Comparison of ENCODE assay signal across 8 cellular contexts in the genomic region with DNA sequence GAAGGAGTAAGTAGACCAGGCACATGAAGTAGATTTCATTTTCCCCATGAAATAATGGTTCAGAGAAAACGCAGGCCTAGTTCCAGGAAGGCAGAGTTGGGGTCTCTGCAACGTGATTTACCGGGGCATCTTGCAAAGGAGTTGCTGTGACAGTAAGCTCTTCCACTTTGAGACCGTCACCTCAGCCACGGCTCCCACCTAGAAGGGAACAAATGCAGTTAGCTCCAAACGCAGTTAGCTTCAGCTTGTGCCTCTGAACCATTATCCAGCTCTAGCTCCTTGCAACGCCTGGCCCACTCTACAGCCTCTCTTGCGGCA. TPM values are rescaled to one million over a fixed set of nuclear protein-coding genes. Genes with fewer than 3 reads are reported as not detected.
DNase-seq lines count a peak whose midpoint lies in the region; ATAC-seq, FAIRE-seq and TF ChIP-seq lines count a peak whose summit lies in the region.

No MANE protein-coding gene starts in this region.

- no peaks in the 10 kb centered on the region for H3K27me3 Mint-ChIP-seq in activated CD4-positive, alpha-beta T cell treated with anti-CD3 and anti-CD28 coated beads for 36 hours
- no peaks in the 10 kb centered on the region for H3K27me3 Mint-ChIP-seq in astrocyte (ENCODE audit: low read depth, unreplicated experiment)

- 49% methylated on average over 7 of the region's 8 CpGs for WGBS in right lobe of liver (ENCODE audit: insufficient coverage, low coverage, low lambda C conversion rate, missing lambda C conversion rate)
- under 1% methylated on average over 8 of the region's 8 CpGs for WGBS in thymus

- TF ChIP-seq CTCF in astrocyte (IDR thresholded peaks at IDR 0.05; ENCODE audit: insufficient read depth, low read depth, low read length) = no peak
- TF ChIP-seq CTCF in right lobe of liver (IDR thresholded peaks at IDR 0.05) = no peak

- H3K36me3 ChIP-seq in astrocyte (ENCODE audit: insufficient read depth, low read length) (peaks cover 31% of the 10 kb centered on the region), right lobe of liver (peaks cover 0 to 17% (median 1%) of the 10 kb centered on the region in 4 donors), thymus (ENCODE audit: control insufficient read depth, insufficient read depth) (peaks cover 32% of the 10 kb centered on the region)

- H3K36me3 Mint-ChIP-seq in activated CD4-positive, alpha-beta T cell treated with anti-CD3 and anti-CD28 coated beads for 36 hours (ENCODE audit: low read depth) = peaks cover 53% of the 10 kb centered on the region
- H3K36me3 Mint-ChIP-seq in astrocyte (ENCODE audit: low read depth, unreplicated experiment) = peaks cover 29% of the 10 kb centered on the region

- peak overlapping the region; percentile 93 for H3K4me3 ChIP-seq in astrocyte (ENCODE audit: insufficient read depth, low read depth, low read length)
- H3K4me3 ChIP-seq in right lobe of liver = peak overlapping the region; percentile 29 to 60 (median 54)
- peak overlapping the region; percentile 57 for H3K4me3 ChIP-seq in thymus (ENCODE audit: low read length)

- H3K27me3 ChIP-seq in astrocyte (ENCODE audit: insufficient read depth, low read length) (no peaks in the 10 kb centered on the region), right lobe of liver (no peaks in the 10 kb centered on the region), thymus (ENCODE audit: control insufficient read depth, insufficient read depth) (no peaks in the 10 kb centered on the region)

- peaks cover 37% of the 10 kb centered on the region for H4K20me1 ChIP-seq in astrocyte (ENCODE audit: insufficient read depth, low read length)

- POLR2A ChIA-PET in activated CD4-positive, alpha-beta T cell treated with anti-CD3 and anti-CD28 coated beads for 36 hours (lab: Charles Lee) = interaction anchor here (0.6 to 1.1 kb wide), 5 partner anchors 11 to 124 kb away, joined by 5 to 12 read pairs (median 8); a partner anchor contains a TSS

- CTCF ChIA-PET in activated CD4-positive, alpha-beta T cell treated with anti-CD3 and anti-CD28 coated beads for 36 hours (lab: Charles Lee) = interaction anchor here (0.6 to 2.1 kb wide), 5 partner anchors 8 to 150 kb away, joined by 3 to 8 read pairs (median 6); no protein-coding TSS in a partner anchor

- H3K27ac ChIP-seq in astrocyte (ENCODE audit: low read depth, low read length) (peak overlapping the region; percentile 95), right lobe of liver (peak overlapping the region; percentile 66 to 91 (median 85)), thymus (ENCODE audit: low read depth) (peak overlapping the region; percentile 90)

- H3K4me3 Mint-ChIP-seq in activated CD4-positive, alpha-beta T cell treated with anti-CD3 and anti-CD28 coated beads for 36 hours = peak overlapping the region; percentile 99
- H3K4me3 Mint-ChIP-seq in astrocyte (ENCODE audit: unreplicated experiment) = peak overlapping the region; percentile 94

- no peaks in the 10 kb centered on the region for H3K9me3 Mint-ChIP-seq in activated CD4-positive, alpha-beta T cell treated with anti-CD3 and anti-CD28 coated beads for 36 hours (ENCODE audit: low read depth)
- H3K9me3 Mint-ChIP-seq in astrocyte (ENCODE audit: unreplicated experiment) = no peaks in the 10 kb centered on the region

- TF ChIP-seq POLR2A in right lobe of liver (IDR thresholded peaks at IDR 0.05) = no peak

- H2AFZ ChIP-seq in astrocyte (ENCODE audit: low read depth, low read length) = peak overlapping the region; percentile 88

- H3K9ac ChIP-seq in astrocyte (ENCODE audit: low read length) = peak overlapping the region; percentile 93

- DNase-seq in activated CD4-positive, alpha-beta T cell treated with anti-CD3 and anti-CD28 coated beads for 36 hours = no peak
- no peak for DNase-seq in activated CD4-positive, alpha-beta T cell treated with anti-CD3 and anti-CD28 coated beads, Interleukin-2, amount 50 U/mL, for 48 hours
- DNase-seq in astrocyte (ENCODE audit: low read depth) (no peak), right lobe of liver (no peak), epidermal melanocyte (ENCODE audit: insufficient read length, low spot score) (no peak)
- DNase-seq in stimulated activated CD4-positive, alpha-beta T cell treated with anti-CD3 and anti-CD28 coated beads, Interleukin-15, amount 100 ng/mL, for 24 hours = no peak

- no peak for FAIRE-seq in astrocyte (lab: Jason Lieb, UNC)

- peaks cover 57% of the 10 kb centered on the region for H3K4me1 Mint-ChIP-seq in activated CD4-positive, alpha-beta T cell treated with anti-CD3 and anti-CD28 coated beads for 36 hours
- H3K4me1 Mint-ChIP-seq in astrocyte (ENCODE audit: low read depth, unreplicated experiment) = peaks cover 36% of the 10 kb centered on the region

- no peak for ATAC-seq in activated CD4-positive, alpha-beta T cell treated with anti-CD3 and anti-CD28 coated beads for 36 hours
- ATAC-seq in right lobe of liver = peak in 1 of 4 donors; percentile 21
- ATAC-seq in GM18867 (IDR thresholded peaks at IDR 0.05; ENCODE audit: unreplicated experiment) = no peak

- peak overlapping the region; percentile 91 for H3K4me2 ChIP-seq in astrocyte (ENCODE audit: low read length)

- H3K4me1 ChIP-seq in astrocyte (ENCODE audit: insufficient read depth, low read length) (peaks cover 33% of the 10 kb centered on the region), right lobe of liver (peaks cover 0 to 7% (median 0%) of the 10 kb centered on the region in 4 donors), thymus (ENCODE audit: control insufficient read depth, insufficient read depth, low read length) (peaks cover 20% of the 10 kb centered on the region)

- intact Hi-C loops in activated CD4-positive, alpha-beta T cell treated with anti-CD3 and anti-CD28 coated beads for 36 hours (cut with DNase I, micrococcal nuclease) = loop anchor here (1.0 to 10.0 kb wide), 10 partner anchors 13 to 1059 kb away; a partner anchor contains a TSS
- intact Hi-C loops in right lobe of liver (cut with DNase I) = no loop called here

- no peaks in the 10 kb centered on the region for H3K9me3 ChIP-seq in astrocyte (ENCODE audit: insufficient read depth, low read depth, low read length)
- no peaks in the 10 kb centered on the region for H3K9me3 ChIP-seq in right lobe of liver
- H3K9me3 ChIP-seq in thymus (ENCODE audit: control insufficient read depth) = no peaks in the 10 kb centered on the region

- H3K79me2 ChIP-seq in astrocyte (ENCODE audit: insufficient read depth, low read length) = peaks cover 39% of the 10 kb centered on the region

- H3K27ac Mint-ChIP-seq in activated CD4-positive, alpha-beta T cell treated with anti-CD3 and anti-CD28 coated beads for 36 hours = peak overlapping the region; percentile 99
- peak overlapping the region; percentile 94 for H3K27ac Mint-ChIP-seq in astrocyte (ENCODE audit: unreplicated experiment)

RNA-seq across cellular contexts. Expression of a gene that starts 7.0 kb away (rescaled TPM):
- total RNA-seq in activated CD4-positive, alpha-beta T cell treated with anti-CD3 and anti-CD28 coated beads for 36 hours = 100 to 1,000 TPM; 369 to 376 TPM
- total RNA-seq in astrocyte = 0.11 and 0.19 TPM in 2 replicates
- total RNA-seq in right lobe of liver = 1 to 10 TPM in 5 of 6 experiments, under 1 TPM in 1; 0.92 to 4.5 (median 2.0) TPM
- polyA plus RNA-seq in thymus = 56.2 TPM

RNA-seq across cellular contexts. Expression of a gene that starts 14.1 kb away (rescaled TPM):
- total RNA-seq in activated CD4-positive, alpha-beta T cell treated with anti-CD3 and anti-CD28 coated beads for 36 hours = 10 to 100 TPM; 70.1 to 80.1 TPM
- total RNA-seq in astrocyte = 57.6 and 62.0 TPM in 2 replicates
- total RNA-seq in right lobe of liver = 10 to 100 TPM; 29.4 to 70.7 (median 37.9) TPM
- 114 TPM for polyA plus RNA-seq in thymus

Comparison
In these comparisons a context has a peak if more than half of its experiments do, and no peak if none do; other contexts are left out.
1. RNA of a gene that starts 7.0 kb away (total RNA-seq): 369 to 376 TPM in activated CD4-positive, alpha-beta T cell treated with anti-CD3 and anti-CD28 coated beads for 36 hours; 0.92 to 4.5 TPM in right lobe of liver and 0.11 to 0.19 TPM in astrocyte; every median in the first group is over 10 times any median in the second.
2. intact Hi-C loops: an anchor here in activated CD4-positive, alpha-beta T cell treated with anti-CD3 and anti-CD28 coated beads for 36 hours (1.0 to 10.0 kb wide); none called in right lobe of liver.
3. Peak in every context shown above with its lines, with median percentiles within 50 percentile points of each other: H3K27ac ChIP-seq and H3K4me3 ChIP-seq.